In the genomic region with DNA sequence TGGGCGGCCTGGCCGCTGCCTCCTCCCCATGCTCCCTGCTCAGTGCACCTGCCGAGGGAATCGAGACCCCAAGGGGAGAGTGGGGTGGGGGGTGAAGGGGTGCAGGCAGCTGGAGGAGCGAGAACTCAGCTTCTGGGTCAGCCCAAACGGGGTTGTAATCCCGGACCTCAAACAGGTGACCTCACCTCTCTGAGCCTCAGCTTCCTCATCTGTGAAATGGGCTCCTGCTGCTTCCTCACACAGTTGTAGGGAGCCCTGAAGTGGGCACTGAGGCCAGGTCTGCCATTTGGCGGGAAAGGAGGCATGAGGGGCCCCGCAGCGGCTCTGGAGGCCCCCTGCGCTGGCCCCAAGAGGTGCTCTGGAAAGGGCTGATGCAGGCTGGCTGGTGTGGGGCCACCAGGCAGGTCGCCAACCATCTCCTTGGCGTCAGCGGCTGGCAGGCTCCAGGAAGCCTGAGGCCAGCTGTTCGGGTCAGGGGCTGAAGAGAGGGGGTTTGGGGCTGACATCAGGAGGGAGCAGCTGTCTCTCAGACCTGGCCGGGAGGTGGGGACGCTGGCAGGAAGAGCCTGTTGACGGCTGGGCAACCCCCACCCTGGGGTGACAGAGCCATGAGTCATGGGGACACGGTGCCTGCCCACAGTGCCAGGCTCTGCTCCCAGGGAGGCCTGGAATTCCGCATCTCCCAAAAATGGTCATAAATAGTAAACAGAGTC, we compare ENCODE assay signal across 8 cellular contexts. TPM values are rescaled to one million over a fixed set of nuclear protein-coding genes. Genes with fewer than 3 reads are reported as not detected.
DNase-seq lines count a peak whose midpoint lies in the region; ATAC-seq and TF ChIP-seq lines count a peak whose summit lies in the region.

No MANE protein-coding gene starts in this region.

- no peaks in the 10 kb centered on the region for H3K27me3 ChIP-seq in AG04450 (ENCODE audit: control insufficient read depth, insufficient read depth, low read length)
- no peaks in the 10 kb centered on the region for H3K27me3 ChIP-seq in SJSA1 (replicated peaks)

- no peaks in the 10 kb centered on the region for H3K36me3 ChIP-seq in SJSA1

- ATAC-seq in HG03521 (IDR thresholded peaks at IDR 0.05; ENCODE audit: unreplicated experiment) (no peak), HG02938 (IDR thresholded peaks at IDR 0.05; ENCODE audit: unreplicated experiment) (no peak)

- no peak for DNase-seq in AG04450 (ENCODE audit: low read depth, low spot score)
- peak; percentile 93 for DNase-seq in EH (ENCODE audit: low read depth)
- DNase-seq in SJSA1 (ENCODE audit: low read depth in 1 of 2, low spot score in 2 of 2): peak; percentile 91 to 96
- DNase-seq in globus pallidus (ENCODE audit: low spot score): peak; percentile 16
- no peak for DNase-seq in GM10266 (ENCODE audit: extremely low spot score)
- DNase-seq in pons (ENCODE audit: low spot score): no peak

- POLR2A ChIA-PET in AG04450 (lab: Yijun Ruan, JAX): interaction anchor here (1.8 kb wide), 1 partner anchor 16 kb away, joined by 5 read pairs; no protein-coding TSS in a partner anchor

- CTCF ChIA-PET in AG04450 (lab: Charles Lee): no interaction called here

- H3K27ac ChIP-seq in AG04450 (ENCODE audit: low read depth, low read length): peak overlapping the region; percentile 11
- peak overlapping the region; percentile 96 for H3K27ac ChIP-seq in SJSA1

- TF ChIP-seq CTCF in AG04450 (IDR thresholded peaks at IDR 0.05; ENCODE audit: low read depth, low read length) (no peak), GM10266 (IDR thresholded peaks at IDR 0.05; ENCODE audit: control insufficient read depth, insufficient read depth, low read depth, missing control alignments) (no peak)

- peaks cover 54% of the 10 kb centered on the region for H3K4me1 ChIP-seq in SJSA1 (replicated peaks)

- H3K9me3 ChIP-seq in AG04450 (ENCODE audit: control insufficient read depth, insufficient read depth, low read length): peaks cover 7% of the 10 kb centered on the region; the same call in 1 of the 2 replicates
- H3K9me3 ChIP-seq in SJSA1 (replicated peaks): no peaks in the 10 kb centered on the region

- no peak overlapping the region for H3K4me3 ChIP-seq in AG04450 (ENCODE audit: low read depth, low read length)
- no peak overlapping the region for H3K4me3 ChIP-seq in SJSA1

RNA-seq across cellular contexts. Expression of gene KLHL30, which starts 4.9 kb away (rescaled TPM):
- not detected in 2 replicates for polyA plus RNA-seq in AG04450 (2011; rRNA removed)
- polyA minus RNA-seq in AG04450 (2011; rRNA and poly(A)+ RNA removed): not detected in 2 replicates
- 0.50 and 1.5 TPM in 2 replicates for total RNA-seq in SJSA1 (2014; rRNA removed; shearing (Covaris generic))

RNA-seq across cellular contexts. Expression of gene ERFE, which starts 15.4 kb away (rescaled TPM):
- polyA plus RNA-seq in AG04450 (2011; rRNA removed): 2.4 and 2.9 TPM in 2 replicates
- 0.96 and 2.2 TPM in 2 replicates for polyA minus RNA-seq in AG04450 (2011; rRNA and poly(A)+ RNA removed)
- total RNA-seq in SJSA1 (2014; rRNA removed; shearing (Covaris generic)): 8.4 and 14.9 TPM in 2 replicates

RNA-seq across cellular contexts. Expression of gene ESPNL, which starts 43.3 kb away (rescaled TPM):
- polyA plus RNA-seq in AG04450 (2011; rRNA removed): 1.0 TPM in 2 replicates
- 0.69 and 0.70 TPM in 2 replicates for polyA minus RNA-seq in AG04450 (2011; rRNA and poly(A)+ RNA removed)
- 3.5 and 6.9 TPM in 2 replicates for total RNA-seq in SJSA1 (2014; rRNA removed; shearing (Covaris generic))

Comparison
In these comparisons a context has a peak if more than half of its experiments do, and no peak if none do; other contexts are left out.
1. DNase-seq: peak in EH (single experiment), SJSA1 (2 of 2) and globus pallidus (single experiment); none in AG04450 (single experiment), GM10266 (single experiment) and pons (single experiment).